Comparison of ENCODE assay signal across 33 cellular contexts in the genomic region with DNA sequence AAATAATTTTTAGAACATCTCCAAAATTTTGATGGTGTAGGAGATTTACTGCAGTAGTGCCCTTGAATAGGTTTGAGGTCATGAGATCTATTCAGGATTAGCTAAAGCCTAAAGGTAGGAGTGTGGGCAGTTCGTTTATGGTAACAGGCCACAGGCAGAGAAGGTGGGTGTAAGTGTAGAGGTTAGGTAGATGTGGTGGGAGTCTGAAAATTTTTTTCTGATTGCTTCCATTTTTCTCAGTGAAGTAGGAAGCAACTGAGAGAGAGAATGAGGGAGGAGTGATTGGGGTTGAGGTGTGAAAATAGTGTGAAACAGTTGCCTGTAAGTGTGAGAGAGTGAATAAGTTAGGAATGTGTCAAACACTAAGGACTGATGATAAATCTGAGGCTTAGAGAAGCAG. TPM values are rescaled to one million over a fixed set of nuclear protein-coding genes. Genes with fewer than 3 reads are reported as not detected.
DNase-seq lines count a peak whose midpoint lies in the region; ATAC-seq, FAIRE-seq and TF ChIP-seq lines count a peak whose summit lies in the region.
"Had no signal": no experiment of that assay in that cellular context is flagged by ENCODE, and none has a peak within 500 bp of the region (broad histone marks: within the 10 kb centered on the region; RNA-seq: fewer than 3 reads in every experiment).

No MANE protein-coding gene starts in this region.

- H3K4me1 Mint-ChIP-seq in T-helper 2 cell treated with Interferon-gamma antibody and Interleukin-4, amounts not matched to agents 5 μg/mL and 100 μg/mL, for 36 hours (ENCODE audit: low read depth) = peaks cover 15% of the 10 kb centered on the region
- peaks cover 0 to 22% (median 7%) of the 10 kb centered on the region in 4 donors for H3K4me1 Mint-ChIP-seq in CD4-positive, CD25-positive, alpha-beta regulatory T cell
- peaks cover 18 to 23% (median 18%) of the 10 kb centered on the region in 3 donors for H3K4me1 Mint-ChIP-seq in T-cell

- no peak overlapping the region for H3K4me3 ChIP-seq in CD4-positive, CD25-positive, alpha-beta regulatory T cell (ENCODE audit: low read depth, low read length)
- H3K4me3 ChIP-seq in GM12878 = no peak overlapping the region
- H3K4me3 ChIP-seq: coronary artery, gastroesophageal sphincter, GM23248, hepatocyte, lower lobe of right lung, prostate gland, right lobe of liver, SJSA1, spleen, transverse colon had no signal

- peaks cover 3% of the 10 kb centered on the region for H3K36me3 Mint-ChIP-seq in T-helper 2 cell treated with Interferon-gamma antibody and Interleukin-4, amounts not matched to agents 5 μg/mL and 100 μg/mL, for 36 hours (ENCODE audit: low read depth)
- no peaks in the 10 kb centered on the region for H3K36me3 Mint-ChIP-seq in CD4-positive, CD25-positive, alpha-beta regulatory T cell
- H3K36me3 Mint-ChIP-seq in T-cell = no peaks in the 10 kb centered on the region
- H3K36me3 Mint-ChIP-seq: naive B cell had no signal

- H3K27ac Mint-ChIP-seq in T-helper 2 cell treated with Interferon-gamma antibody and Interleukin-4, amounts not matched to agents 5 μg/mL and 100 μg/mL, for 36 hours = no peak overlapping the region
- H3K27ac Mint-ChIP-seq in CD4-positive, CD25-positive, alpha-beta regulatory T cell = no peak overlapping the region
- H3K27ac Mint-ChIP-seq in T-cell = peak overlapping the region; percentile 11 to 33
- H3K27ac Mint-ChIP-seq: HFFc6 had no signal

- no peak for TF ChIP-seq EP300 in GM12878 (IDR thresholded peaks at IDR 0.05; ENCODE audit: borderline replicate concordance in 1 of 2, control insufficient read depth in 1 of 2, low read depth in 2 of 2, low read length in 2 of 2)

- H3K79me2 ChIP-seq in GM12878 (ENCODE audit: control insufficient read depth, insufficient read depth, low read length) = no peaks in the 10 kb centered on the region
- H3K79me2 ChIP-seq: hepatocyte had no signal

- intact Hi-C loops in GM12878 (cut with micrococcal nuclease; ENCODE audit: unreplicated experiment) = loop anchor here (5.0 kb wide), 1 partner anchor 48 kb away; a partner anchor contains a TSS

- no peak overlapping the region for H2AFZ ChIP-seq in GM12878 (ENCODE audit: control insufficient read depth, low read depth, low read length)
- H2AFZ ChIP-seq: GM23248, hepatocyte had no signal

- no peaks in the 10 kb centered on the region for H3K36me3 ChIP-seq in CD4-positive, CD25-positive, alpha-beta regulatory T cell (ENCODE audit: control insufficient read depth, insufficient read depth, low read length)
- H3K36me3 ChIP-seq in GM12878 (ENCODE audit: control insufficient read depth in 2 of 2, insufficient read depth in 2 of 2, low read length in 1 of 2) = peaks cover 0 to under 1% of the 10 kb centered on the region in 2 experiments; a peak in 1 of 4 replicates
- H3K36me3 ChIP-seq: prostate gland, right lobe of liver, transverse colon had no signal

- RAD21 ChIA-PET in GM12878 (lab: Charles Lee; ENCODE audit: unreplicated experiment) = interaction anchor here (0.9 to 1.4 kb wide), 3 partner anchors 9 to 12 kb away, joined by 4 to 5 read pairs (median 5); no protein-coding TSS in a partner anchor

- no TSS peak for BruUV-seq in GM12878 (replicated peaks; lab: Mats Ljungman, UMichigan)

- no peak for ATAC-seq in CD4-positive, CD25-positive, alpha-beta regulatory T cell (ENCODE audit: low read depth in 2 of 2)
- no peak for ATAC-seq in T-cell (replicated peaks in 1 of 4)
- no peak for ATAC-seq in GM12878
- ATAC-seq: activated CD4-positive, CD25-positive, alpha-beta regulatory T cell treated with anti-CD3 and anti-CD28 coated beads, Interleukin-2, amount 50 U/mL, for 24 hours; gastroesophageal sphincter; lower lobe of right lung; right lobe of liver had no signal

- H3K4me2 ChIP-seq in GM12878 (ENCODE audit: control insufficient read depth, insufficient read depth) = 0 out of 2 replicates have a peak overlapping the region, but pooled peaks have one; percentile 9
- H3K4me2 ChIP-seq: hepatocyte had no signal

- no peaks in the 10 kb centered on the region for H3K9me3 Mint-ChIP-seq in T-helper 2 cell treated with Interferon-gamma antibody and Interleukin-4, amounts not matched to agents 5 μg/mL and 100 μg/mL, for 36 hours
- peaks cover 0 to 3% (median 0%) of the 10 kb centered on the region in 7 donors for H3K9me3 Mint-ChIP-seq in CD4-positive, CD25-positive, alpha-beta regulatory T cell
- H3K9me3 Mint-ChIP-seq in T-cell = no peaks in the 10 kb centered on the region
- H3K9me3 Mint-ChIP-seq: HFFc6, naive B cell had no signal

- no peaks in the 10 kb centered on the region for H4K20me1 ChIP-seq in GM12878 (ENCODE audit: control insufficient read depth, insufficient read depth)

- POLR2A ChIA-PET in T-cell (lab: Charles Lee) (no interaction called here), GM12878 (lab: Charles Lee) (interaction anchor here (0.8 to 4.4 kb wide), 4 partner anchors 10 to 44 kb away, joined by 3 to 58 read pairs (median 14); a partner anchor contains a TSS)

- no peak overlapping the region for H3K9ac ChIP-seq in GM12878 (ENCODE audit: control insufficient read depth, insufficient read depth, low read length)
- H3K9ac ChIP-seq: GM23248 had no signal

- TF ChIP-seq POLR2A in GM12878 (IDR thresholded peaks at IDR 0.05; ENCODE audit: low read depth, low read length) = no peak

- no peaks in the 10 kb centered on the region for H3K9me3 ChIP-seq in CD4-positive, CD25-positive, alpha-beta regulatory T cell (ENCODE audit: control insufficient read depth in 2 of 2, low read length in 2 of 2)
- H3K9me3 ChIP-seq in GM12878 (replicated peaks; ENCODE audit: control insufficient read depth, insufficient read depth, low read length) = no peaks in the 10 kb centered on the region; the same call in 2 of the 3 replicates
- H3K9me3 ChIP-seq: gastroesophageal sphincter, lower lobe of right lung, prostate gland, right lobe of liver, SJSA1, spleen, transverse colon had no signal

- peak overlapping the region; percentile 33 for H3K4me3 Mint-ChIP-seq in T-helper 2 cell treated with Interferon-gamma antibody and Interleukin-4, amounts not matched to agents 5 μg/mL and 100 μg/mL, for 36 hours
- H3K4me3 Mint-ChIP-seq in CD4-positive, CD25-positive, alpha-beta regulatory T cell = peak overlapping the region in 3 of 4 donors; percentile 25 to 71 (median 34)
- H3K4me3 Mint-ChIP-seq in T-cell = peak overlapping the region in 1 of 3 donors; percentile 22
- H3K4me3 Mint-ChIP-seq: HFFc6 had no signal

- H3K27ac ChIP-seq in CD4-positive, CD25-positive, alpha-beta regulatory T cell (ENCODE audit: insufficient read depth, low read length, poor library complexity, severe bottlenecking) = no peak overlapping the region
- H3K27ac ChIP-seq in GM12878 (ENCODE audit: control insufficient read depth, insufficient read depth) = no peak overlapping the region
- H3K27ac ChIP-seq: 22Rv1, coronary artery, gastroesophageal sphincter, GM23248, hepatocyte, lower lobe of right lung, prostate gland, right lobe of liver, RWPE1, SJSA1, spleen, transverse colon had no signal

- in situ Hi-C loops in GM12878 (cut with MboI) = loop anchor here (25.0 kb wide), 1 partner anchor 1517 kb away; a partner anchor contains a TSS

- 71% methylated on average over 1 of the region's 1 CpG for WGBS in GM12878 (ENCODE audit: insufficient coverage, insufficient replicate concordance, low lambda C conversion rate, missing lambda C conversion rate)

- TF ChIP-seq RAD21 in GM12878 (IDR thresholded peaks at IDR 0.05; ENCODE audit: insufficient read depth, low read depth, low read length) = no peak

- no peak for DNase-seq in T-helper 2 cell treated with Interferon-gamma antibody and Interleukin-4, amounts not matched to agents 5 μg/mL and 100 μg/mL, for 36 hours (ENCODE audit: low spot score)
- DNase-seq in T-helper 2 cell (no peak), T-cell (no peak), GM12878 (ENCODE audit: low read depth, low spot score) (no peak), NCI-H526 (lab: John Stamatoyannopoulos, UW) (no peak), NCI-H2029 treated with DMSO at 0.1 percent for 48 hours (lab: John Stamatoyannopoulos, UW) (no peak)
- DNase-seq in CD4-positive, CD25-positive, alpha-beta regulatory T cell = no peak
- no peak for DNase-seq in stimulated activated CD4-positive, alpha-beta T cell treated with anti-CD3 and anti-CD28 coated beads, Interleukin-4, amount 100 ng/mL, for 4 hours
- DNase-seq: C1 segment of cervical spinal cord; DMS79 treated with DMSO at 0.1 percent for 48 hours; effector CD8-positive, alpha-beta T cell; GM23248; HFFc6; lower lobe of right lung; midbrain; naive B cell; NCI-H1048; NCI-H1694; occipital lobe; right lobe of liver; spleen; T-helper 1 cell; transverse colon had no signal

- peaks cover 15% of the 10 kb centered on the region for H3K27me3 Mint-ChIP-seq in T-helper 2 cell treated with Interferon-gamma antibody and Interleukin-4, amounts not matched to agents 5 μg/mL and 100 μg/mL, for 36 hours (ENCODE audit: low read depth)
- peaks cover 39% of the 10 kb centered on the region for H3K27me3 Mint-ChIP-seq in CD4-positive, CD25-positive, alpha-beta regulatory T cell
- no peaks in the 10 kb centered on the region for H3K27me3 Mint-ChIP-seq in T-cell
- H3K27me3 Mint-ChIP-seq: naive B cell had no signal

- peaks cover 15% of the 10 kb centered on the region for H3K4me1 ChIP-seq in CD4-positive, CD25-positive, alpha-beta regulatory T cell (ENCODE audit: control insufficient read depth, insufficient read depth, low read length, poor library complexity, severe bottlenecking)
- H3K4me1 ChIP-seq in GM12878 (ENCODE audit: control insufficient read depth, insufficient read depth, low read length) = peaks cover 16% of the 10 kb centered on the region
- H3K4me1 ChIP-seq: prostate gland had no signal

- H3K27me3 ChIP-seq in CD4-positive, CD25-positive, alpha-beta regulatory T cell (ENCODE audit: control insufficient read depth, insufficient read depth, low read length) = no peaks in the 10 kb centered on the region
- no peaks in the 10 kb centered on the region for H3K27me3 ChIP-seq in GM12878 (replicated peaks in 1 of 2; ENCODE audit: control insufficient read depth in 2 of 2, insufficient read depth in 2 of 2, low read length in 1 of 2)
- H3K27me3 ChIP-seq: gastroesophageal sphincter, hepatocyte, right lobe of liver, SJSA1, transverse colon had no signal

- SMC1A ChIA-PET in GM12878 (lab: Charles Lee; ENCODE audit: uncharacterized antibody, unreplicated experiment) = interaction anchor here (14.9 kb wide), 1 partner anchor 13 kb away, joined by 129 read pairs; a partner anchor contains a TSS

- CTCF ChIA-PET in T-cell (lab: Charles Lee) = interaction anchor here in 1 of 2 donors (0.7 kb wide), 1 partner anchor 9 kb away, joined by 7 read pairs; no protein-coding TSS in a partner anchor
- CTCF ChIA-PET in GM12878 (lab: Yijun Ruan, JAX) = interaction anchor here (0.7 to 5.8 kb wide), 3 partner anchors 9 to 287 kb away, joined by 3 to 72 read pairs (median 4); a partner anchor contains a TSS

- FAIRE-seq in GM12878 (lab: Jason Lieb, UNC) = no peak

- no peak for TF ChIP-seq CTCF in GM12878 (IDR thresholded peaks at IDR 0.05 in 2 of 3, conservative IDR thresholded peaks at IDR 0.05 in 1 of 3; ENCODE audit: control insufficient read depth in 2 of 3, extremely low read depth in 1 of 3, insufficient read depth in 1 of 3, low read depth in 3 of 3, low read length in 3 of 3)

RNA-seq across cellular contexts. Expression of a gene that starts 2.2 kb away (rescaled TPM):
- total RNA-seq in CD4-positive, CD25-positive, alpha-beta regulatory T cell = 0.99 TPM
- polyA plus RNA-seq in CD4-positive, CD25-positive, alpha-beta regulatory T cell = 1 to 10 TPM in 2 of 4 donors, under 1 TPM in 1, not detected in 1; 0.23 to 2.2 (median 1.8) TPM
- total RNA-seq in T-cell = 1 to 10 TPM in 4 of 5 donors, under 1 TPM in 1; 0.80 to 6.5 (median 2.2) TPM
- 41.3 and 42.1 TPM in 2 replicates for total RNA-seq in GM12878 (2013; cell fraction: nucleolus; rRNA removed)
- total RNA-seq in GM12878 (2014; rRNA removed) = 25.4 and 25.6 TPM in 2 replicates
- 15.3 and 16.2 TPM in 2 replicates for total RNA-seq in GM12878 (2014; rRNA removed; fragmentation: Illumina TruSeq; extraction: Trizol)
- 12.9 and 15.0 TPM in 2 replicates for total RNA-seq in GM12878 (2021)
- 10.1 TPM for polyA plus RNA-seq in GM12878 (2011; ENCODE audit: low read depth)
- polyA plus RNA-seq in GM12878 (2011; rRNA removed) = 23.1 and 29.9 TPM in 2 replicates
- polyA plus RNA-seq in GM12878 (2011; cell fraction: cytosol; rRNA removed) = 22.5 and 35.2 TPM in 2 replicates
- 53.9 and 91.6 TPM in 2 replicates for polyA plus RNA-seq in GM12878 (2011; cell fraction: nucleus; rRNA removed)
- 10.1 and 10.6 TPM in 2 replicates for polyA plus RNA-seq in GM12878 (2012)
- 17.0 and 17.3 TPM in 2 replicates for polyA plus RNA-seq in GM12878 (2014; fragmentation: Illumina TruSeq; extraction: Trizol)
- polyA plus RNA-seq in GM12878 (2014; fragmentation: Nextera tagmentation; extraction: Ambion mirVana) = 10 to 100 TPM; 19.6 to 26.4 TPM
- 18.5 and 30.3 TPM in 2 replicates for polyA plus RNA-seq in GM12878 (2014; rRNA removed)
- 10 to 100 TPM; 18.8 to 20.8 TPM for polyA plus RNA-seq in GM12878 (2016; fragmentation: Nextera tagmentation; extraction: Ambion mirVana)
- polyA minus RNA-seq in GM12878 (2011; rRNA and poly(A)+ RNA removed) = 44.8 and 52.3 TPM in 2 replicates
- 15.4 and 16.7 TPM in 2 replicates for polyA minus RNA-seq in GM12878 (2011; cell fraction: cytosol; rRNA and poly(A)+ RNA removed)
- polyA minus RNA-seq in GM12878 (2011; cell fraction: nucleus; rRNA and poly(A)+ RNA removed) = 35.7 and 42.3 TPM in 2 replicates

RNA-seq across cellular contexts. Expression of a gene that starts 13.1 kb away (rescaled TPM):
- 400 TPM for total RNA-seq in CD4-positive, CD25-positive, alpha-beta regulatory T cell
- polyA plus RNA-seq in CD4-positive, CD25-positive, alpha-beta regulatory T cell = 1,000 to 10,000 TPM; 1,866 to 2,414 (median 2,080) TPM
- total RNA-seq in T-cell = 100 to 1,000 TPM; 397 to 586 (median 532) TPM
- total RNA-seq in GM12878 (2013; cell fraction: nucleolus; rRNA removed) = 275 and 286 TPM in 2 replicates
- total RNA-seq in GM12878 (2014; rRNA removed) = 464 and 511 TPM in 2 replicates
- total RNA-seq in GM12878 (2014; rRNA removed; fragmentation: Illumina TruSeq; extraction: Trizol) = 502 and 521 TPM in 2 replicates
- 905 and 909 TPM in 2 replicates for total RNA-seq in GM12878 (2021)
- polyA plus RNA-seq in GM12878 (2011; ENCODE audit: low read depth) = 1,456 TPM
- 480 and 731 TPM in 2 replicates for polyA plus RNA-seq in GM12878 (2011; rRNA removed)
- 1,369 and 1,576 TPM in 2 replicates for polyA plus RNA-seq in GM12878 (2011; cell fraction: cytosol; rRNA removed)
- polyA plus RNA-seq in GM12878 (2011; cell fraction: nucleus; rRNA removed) = 749 and 909 TPM in 2 replicates
- 1,320 and 1,529 TPM in 2 replicates for polyA plus RNA-seq in GM12878 (2012)
- polyA plus RNA-seq in GM12878 (2014; fragmentation: Illumina TruSeq; extraction: Trizol) = 347 and 1,122 TPM in 2 replicates
- polyA plus RNA-seq in GM12878 (2014; fragmentation: Nextera tagmentation; extraction: Ambion mirVana) = 1,000 to 10,000 TPM; 4,056 to 4,159 TPM
- 824 and 883 TPM in 2 replicates for polyA plus RNA-seq in GM12878 (2014; rRNA removed)
- 1,000 to 10,000 TPM; 1,845 to 1,938 TPM for polyA plus RNA-seq in GM12878 (2016; fragmentation: Nextera tagmentation; extraction: Ambion mirVana)
- polyA minus RNA-seq in GM12878 (2011; rRNA and poly(A)+ RNA removed) = 204 and 377 TPM in 2 replicates
- polyA minus RNA-seq in GM12878 (2011; cell fraction: cytosol; rRNA and poly(A)+ RNA removed) = 120 and 135 TPM in 2 replicates
- polyA minus RNA-seq in GM12878 (2011; cell fraction: nucleus; rRNA and poly(A)+ RNA removed) = 95.4 and 125 TPM in 2 replicates

RNA-seq across cellular contexts. Expression of a gene that starts 21.0 kb away (rescaled TPM):
- total RNA-seq in CD4-positive, CD25-positive, alpha-beta regulatory T cell = not detected
- 1 to 10 TPM; 1.2 to 2.8 (median 2.3) TPM for polyA plus RNA-seq in CD4-positive, CD25-positive, alpha-beta regulatory T cell
- under 1 TPM in 3 of 5 donors, not detected in 2; 0.20 to 0.32 (median 0.26) TPM for total RNA-seq in T-cell
- total RNA-seq in GM12878 (2013; cell fraction: nucleolus; rRNA removed) = 0.92 and 1.0 TPM in 2 replicates
- total RNA-seq in GM12878 (2014; rRNA removed) = 0.06 and 0.11 TPM in 2 replicates
- 0.18 and 0.31 TPM in 2 replicates for total RNA-seq in GM12878 (2014; rRNA removed; fragmentation: Illumina TruSeq; extraction: Trizol)
- 0.13 and 0.15 TPM in 2 replicates for total RNA-seq in GM12878 (2021)
- 2.3 TPM for polyA plus RNA-seq in GM12878 (2011; ENCODE audit: low read depth)
- polyA plus RNA-seq in GM12878 (2011; rRNA removed) = 0.78 and 0.96 TPM in 2 replicates
- 1.0 and 1.2 TPM in 2 replicates for polyA plus RNA-seq in GM12878 (2011; cell fraction: cytosol; rRNA removed)
- 0.92 and 1.7 TPM in 2 replicates for polyA plus RNA-seq in GM12878 (2011; cell fraction: nucleus; rRNA removed)
- 0.10 TPM in 1 of 2 replicates, not detected in the other for polyA plus RNA-seq in GM12878 (2012)
- polyA plus RNA-seq in GM12878 (2014; fragmentation: Illumina TruSeq; extraction: Trizol) = 0.26 and 1.1 TPM in 2 replicates
- under 1 TPM; 0.16 to 0.26 TPM for polyA plus RNA-seq in GM12878 (2014; fragmentation: Nextera tagmentation; extraction: Ambion mirVana)
- polyA plus RNA-seq in GM12878 (2014; rRNA removed) = 0.06 and 0.26 TPM in 2 replicates
- polyA plus RNA-seq in GM12878 (2016; fragmentation: Nextera tagmentation; extraction: Ambion mirVana) = under 1 TPM in 1 of 2 experiments, not detected in 1; 0.21 TPM
- polyA minus RNA-seq in GM12878 (2011; rRNA and poly(A)+ RNA removed) = 0.95 and 1.4 TPM in 2 replicates
- polyA minus RNA-seq in GM12878 (2011; cell fraction: cytosol; rRNA and poly(A)+ RNA removed) = 0.94 TPM in 1 of 2 replicates, not detected in the other
- polyA minus RNA-seq in GM12878 (2011; cell fraction: nucleus; rRNA and poly(A)+ RNA removed) = 0.24 and 0.77 TPM in 2 replicates
- total RNA-seq: GM23248, HT-29, lower lobe of right lung, occipital lobe, SJSA1, spleen, subcutaneous adipose tissue, transverse colon had no signal
- polyA plus RNA-seq: GM23248, hepatocyte had no signal

RNA-seq across cellular contexts. Expression of a gene that starts 21.4 kb away (rescaled TPM):
- total RNA-seq in CD4-positive, CD25-positive, alpha-beta regulatory T cell = 19.7 TPM
- 10 to 100 TPM in 3 of 4 donors, 1 to 10 TPM in 1; 6.4 to 15.2 (median 11.8) TPM for polyA plus RNA-seq in CD4-positive, CD25-positive, alpha-beta regulatory T cell
- total RNA-seq in T-cell = 10 to 100 TPM; 19.2 to 23.6 (median 21.8) TPM
- total RNA-seq in GM12878 (2013; cell fraction: nucleolus; rRNA removed) = 49.7 and 51.0 TPM in 2 replicates
- 11.9 and 13.6 TPM in 2 replicates for total RNA-seq in GM12878 (2014; rRNA removed)
- total RNA-seq in GM12878 (2014; rRNA removed; fragmentation: Illumina TruSeq; extraction: Trizol) = 8.0 and 9.7 TPM in 2 replicates
- 16.4 and 17.2 TPM in 2 replicates for total RNA-seq in GM12878 (2021)
- polyA plus RNA-seq in GM12878 (2011; ENCODE audit: low read depth) = 16.2 TPM
- polyA plus RNA-seq in GM12878 (2011; rRNA removed) = 16.2 and 17.9 TPM in 2 replicates
- polyA plus RNA-seq in GM12878 (2011; cell fraction: cytosol; rRNA removed) = 5.1 and 5.5 TPM in 2 replicates
- polyA plus RNA-seq in GM12878 (2011; cell fraction: nucleus; rRNA removed) = 18.6 and 20.8 TPM in 2 replicates
- polyA plus RNA-seq in GM12878 (2012) = 5.7 and 13.1 TPM in 2 replicates
- polyA plus RNA-seq in GM12878 (2014; fragmentation: Illumina TruSeq; extraction: Trizol) = 12.6 and 28.2 TPM in 2 replicates
- 10 to 100 TPM in 1 of 2 experiments, 1 to 10 TPM in 1; 8.6 to 11.0 TPM for polyA plus RNA-seq in GM12878 (2014; fragmentation: Nextera tagmentation; extraction: Ambion mirVana)
- 20.3 and 23.3 TPM in 2 replicates for polyA plus RNA-seq in GM12878 (2014; rRNA removed)
- polyA plus RNA-seq in GM12878 (2016; fragmentation: Nextera tagmentation; extraction: Ambion mirVana) = 10 to 100 TPM; 35.2 to 38.4 TPM
- polyA minus RNA-seq in GM12878 (2011; rRNA and poly(A)+ RNA removed) = 8.0 and 8.6 TPM in 2 replicates
- 2.5 and 10.2 TPM in 2 replicates for polyA minus RNA-seq in GM12878 (2011; cell fraction: cytosol; rRNA and poly(A)+ RNA removed)
- polyA minus RNA-seq in GM12878 (2011; cell fraction: nucleus; rRNA and poly(A)+ RNA removed) = 10.3 and 12.4 TPM in 2 replicates

RNA-seq across cellular contexts. Expression of a gene that starts 32.8 kb away (rescaled TPM):
- total RNA-seq in CD4-positive, CD25-positive, alpha-beta regulatory T cell = 156 TPM
- 100 to 1,000 TPM; 204 to 305 (median 256) TPM for polyA plus RNA-seq in CD4-positive, CD25-positive, alpha-beta regulatory T cell
- total RNA-seq in T-cell = 100 to 1,000 TPM; 151 to 231 (median 190) TPM
- 86.5 and 99.1 TPM in 2 replicates for total RNA-seq in GM12878 (2013; cell fraction: nucleolus; rRNA removed)
- 71.4 and 81.4 TPM in 2 replicates for total RNA-seq in GM12878 (2014; rRNA removed)
- 225 and 236 TPM in 2 replicates for total RNA-seq in GM12878 (2014; rRNA removed; fragmentation: Illumina TruSeq; extraction: Trizol)
- 330 and 340 TPM in 2 replicates for total RNA-seq in GM12878 (2021)
- polyA plus RNA-seq in GM12878 (2011; ENCODE audit: low read depth) = 147 TPM
- 126 and 149 TPM in 2 replicates for polyA plus RNA-seq in GM12878 (2011; rRNA removed)
- polyA plus RNA-seq in GM12878 (2011; cell fraction: cytosol; rRNA removed) = 55.1 and 106 TPM in 2 replicates
- 206 and 287 TPM in 2 replicates for polyA plus RNA-seq in GM12878 (2011; cell fraction: nucleus; rRNA removed)
- polyA plus RNA-seq in GM12878 (2012) = 277 and 284 TPM in 2 replicates
- polyA plus RNA-seq in GM12878 (2014; fragmentation: Illumina TruSeq; extraction: Trizol) = 367 and 458 TPM in 2 replicates
- polyA plus RNA-seq in GM12878 (2014; fragmentation: Nextera tagmentation; extraction: Ambion mirVana) = 10 to 100 TPM; 18.2 to 47.8 TPM
- polyA plus RNA-seq in GM12878 (2014; rRNA removed) = 116 and 118 TPM in 2 replicates
- 100 to 1,000 TPM; 709 to 716 TPM for polyA plus RNA-seq in GM12878 (2016; fragmentation: Nextera tagmentation; extraction: Ambion mirVana)
- 15.6 and 33.4 TPM in 2 replicates for polyA minus RNA-seq in GM12878 (2011; rRNA and poly(A)+ RNA removed)
- 44.0 and 47.3 TPM in 2 replicates for polyA minus RNA-seq in GM12878 (2011; cell fraction: cytosol; rRNA and poly(A)+ RNA removed)
- polyA minus RNA-seq in GM12878 (2011; cell fraction: nucleus; rRNA and poly(A)+ RNA removed) = 30.6 and 78.3 TPM in 2 replicates

Comparison
In these comparisons a context has a peak if more than half of its experiments do, and no peak if none do; other contexts are left out.
1. H3K27ac Mint-ChIP-seq: peak in T-cell (2 of 2); none in T-helper 2 cell treated with Interferon-gamma antibody and Interleukin-4, amounts not matched to agents 5 μg/mL and 100 μg/mL, for 36 hours (single experiment) and CD4-positive, CD25-positive, alpha-beta regulatory T cell (0 of 3).